20 cellular contexts compared by ENCODE assay signal in genomic region chr3:195095704-195096036, GRCh38.
DNase-seq lines count a peak whose midpoint lies in the region; ATAC-seq, FAIRE-seq and TF ChIP-seq lines count a peak whose summit lies in the region.
"Had no signal": no experiment of that assay in that cellular context is flagged by ENCODE, and none has a peak within 500 bp of the region (broad histone marks: within the 10 kb centered on the region; RNA-seq: fewer than 3 reads in every experiment).

No MANE protein-coding gene starts in this region.

- ATAC-seq in psoas muscle (no peak), GM19463 (IDR thresholded peaks at IDR 0.05; ENCODE audit: unreplicated experiment) (no peak)
- ATAC-seq: left lobe of liver had no signal

- H3K36me3 ChIP-seq in KOPT-K1 (ENCODE audit: insufficient read depth, low read length) = no peaks in the 10 kb centered on the region
- no peaks in the 10 kb centered on the region for H3K36me3 ChIP-seq in bronchial epithelial cell (ENCODE audit: control insufficient read depth, insufficient read depth, low read length)
- no peaks in the 10 kb centered on the region for H3K36me3 ChIP-seq in psoas muscle (ENCODE audit: insufficient read depth in 1 of 2, low read depth in 1 of 2)
- H3K36me3 ChIP-seq: esophagus muscularis mucosa, right lobe of liver, tibial artery had no signal

- H3K4me1 ChIP-seq in psoas muscle = peaks cover 8% of the 10 kb centered on the region
- H3K4me1 ChIP-seq: right lobe of liver had no signal

- no peak for TF ChIP-seq CTCF in GM12864 (IDR thresholded peaks at IDR 0.05; ENCODE audit: low read depth, low read length, missing control alignments)
- no peak for TF ChIP-seq CTCF in bronchial epithelial cell (IDR thresholded peaks at IDR 0.05; ENCODE audit: insufficient read depth, low read length, severe bottlenecking)
- TF ChIP-seq CTCF in psoas muscle (IDR thresholded peaks at IDR 0.05) = no peak

- H3K4me3 ChIP-seq in GM12864 (ENCODE audit: low read depth, low read length) (peak overlapping the region; percentile 59), bronchial epithelial cell (ENCODE audit: low read depth, low read length) (no peak overlapping the region), psoas muscle (no peak overlapping the region)
- H3K4me3 ChIP-seq: esophagus muscularis mucosa, right lobe of liver, tibial artery had no signal

- no peaks in the 10 kb centered on the region for H3K9me3 ChIP-seq in KOPT-K1 (ENCODE audit: insufficient read depth, low read length, poor library complexity, severe bottlenecking)
- H3K9me3 ChIP-seq in psoas muscle = no peaks in the 10 kb centered on the region
- H3K9me3 ChIP-seq: esophagus muscularis mucosa, right lobe of liver, tibial artery had no signal

- no peak for DNase-seq in GM12864 (ENCODE audit: low read depth)
- peak; percentile 70 for DNase-seq in bronchial epithelial cell (ENCODE audit: low read depth)
- peak; percentile 6 to 30 for DNase-seq in psoas muscle
- DNase-seq in dedifferentiated amniotic fluid mesenchymal stem cell (ENCODE audit: extremely low spot score) = no peak
- DNase-seq in posterior cingulate gyrus = no peak
- DNase-seq: activated CD4-positive, alpha-beta T cell treated with anti-CD3 and anti-CD28 coated beads for 4 hours; activated T-cell treated with anti-CD3 and anti-CD28 coated beads for 4 hours; hippocampal formation; NCI-H187; stimulated activated CD8-positive, alpha-beta memory T cell treated with anti-CD3 and anti-CD28 coated beads, Interleukin-4, amount 100 ng/mL, for 48 hours; T-helper 17 cell had no signal

- no peak for FAIRE-seq in bronchial epithelial cell (lab: Jason Lieb, UNC)
- FAIRE-seq: G401.6, H1 had no signal

- no peaks in the 10 kb centered on the region for H3K27me3 ChIP-seq in bronchial epithelial cell (ENCODE audit: control insufficient read depth, insufficient read depth, low read length)
- no peaks in the 10 kb centered on the region for H3K27me3 ChIP-seq in psoas muscle (ENCODE audit: insufficient read depth in 3 of 3, low read length in 2 of 3)
- H3K27me3 ChIP-seq: esophagus muscularis mucosa, right lobe of liver, tibial artery had no signal

- intact Hi-C loops in psoas muscle (cut with DNase I) (no loop called here), posterior cingulate gyrus (cut with DNase I) (no loop called here)

- 92 to 98% (median 93%) methylated on average over 7 of the region's 7 CpGs for WGBS in psoas muscle, 3 donors

- H3K27ac ChIP-seq in KOPT-K1 (ENCODE audit: low read depth, low read length, poor library complexity, severe bottlenecking) (peak overlapping the region; percentile 8), psoas muscle (no peak overlapping the region)
- H3K27ac ChIP-seq: esophagus muscularis mucosa, KMS-11, right lobe of liver, tibial artery had no signal

Comparison
In these comparisons a context has a peak if more than half of its experiments do, and no peak if none do; other contexts are left out.
1. DNase-seq: peak in bronchial epithelial cell (single experiment) and psoas muscle (2 of 2); none in GM12864 (single experiment), dedifferentiated amniotic fluid mesenchymal stem cell (single experiment) and posterior cingulate gyrus (0 of 10).